11 cellular contexts compared by ENCODE assay signal in genomic region chr10:93071674-93072224, GRCh38. TPM values are rescaled to one million over a fixed set of nuclear protein-coding genes. Genes with fewer than 3 reads are reported as not detected.
DNase-seq lines count a peak whose midpoint lies in the region; ATAC-seq, FAIRE-seq and TF ChIP-seq lines count a peak whose summit lies in the region.
"Had no signal": no experiment of that assay in that cellular context is flagged by ENCODE, and none has a peak within 500 bp of the region (broad histone marks: within the 10 kb centered on the region; RNA-seq: fewer than 3 reads in every experiment).

No MANE protein-coding gene starts in this region.

- POLR2A ChIA-PET in GM12878 (lab: Charles Lee): no interaction called here

- H2AFZ ChIP-seq in GM12878 (ENCODE audit: control insufficient read depth, low read depth, low read length): no peak overlapping the region

- H3K4me2 ChIP-seq in GM12878 (ENCODE audit: control insufficient read depth, insufficient read depth): peak overlapping the region; percentile 26; the same call in 1 of the 2 replicates

- intact Hi-C loops in heart right ventricle (cut with DNase I): no loop called here
- intact Hi-C loops in Right ventricle myocardium inferior (cut with DNase I): no loop called here
- intact Hi-C loops in GM12878 (cut with micrococcal nuclease; ENCODE audit: unreplicated experiment): loop anchor here (10.0 kb wide), 2 partner anchors 187 to 433 kb away; no protein-coding TSS in a partner anchor

- CTCF ChIA-PET in GM12878 (lab: Yijun Ruan, JAX): no interaction called here

- no peaks in the 10 kb centered on the region for H3K79me2 ChIP-seq in GM12878 (ENCODE audit: control insufficient read depth, insufficient read depth, low read length)

- TF ChIP-seq RAD21 in GM12878 (IDR thresholded peaks at IDR 0.05; ENCODE audit: insufficient read depth, low read depth, low read length): no peak

- H3K36me3 ChIP-seq in heart right ventricle (no peaks in the 10 kb centered on the region), GM12878 (ENCODE audit: control insufficient read depth in 2 of 2, insufficient read depth in 2 of 2, low read length in 1 of 2) (no peaks in the 10 kb centered on the region), lung (ENCODE audit: control insufficient read depth in 2 of 2, insufficient read depth in 2 of 2, low read length in 2 of 2) (no peaks in the 10 kb centered on the region), upper lobe of left lung (no peaks in the 10 kb centered on the region)
- H3K36me3 ChIP-seq: MG63 had no signal

- no peak overlapping the region for H3K9ac ChIP-seq in GM12878 (ENCODE audit: control insufficient read depth, insufficient read depth, low read length)

- RAD21 ChIA-PET in GM12878 (lab: Charles Lee; ENCODE audit: unreplicated experiment): no interaction called here

- H3K27ac ChIP-seq in heart right ventricle (no peak overlapping the region), GM12878 (ENCODE audit: control insufficient read depth, insufficient read depth) (no peak overlapping the region), lung (ENCODE audit: low read depth in 1 of 2, low read length in 1 of 2) (no peak overlapping the region), upper lobe of left lung (no peak overlapping the region), foreskin keratinocyte (no peak overlapping the region)

- in situ Hi-C loops in GM12878 (cut with MboI): no loop called here

- TF ChIP-seq POLR2A in GM12878 (IDR thresholded peaks at IDR 0.05; ENCODE audit: low read depth, low read length) (no peak), upper lobe of left lung (IDR thresholded peaks at IDR 0.05) (no peak)

- no peak for FAIRE-seq in GM12878 (lab: Jason Lieb, UNC)
- FAIRE-seq: endometrium, G401.6 had no signal

- DNase-seq in heart right ventricle (peak in 1 of 2 donors; percentile 11), Right ventricle myocardium inferior (ENCODE audit: missing footprints) (no peak), GM12878 (ENCODE audit: low read depth, low spot score) (no peak), lung (ENCODE audit: low spot score) (no peak), upper lobe of left lung (peak; percentile 42 to 77), LoVo (ENCODE audit: low spot score) (no peak), foreskin keratinocyte (no peak)
- DNase-seq: MG63 had no signal

- TF ChIP-seq CTCF in heart right ventricle (IDR thresholded peaks at IDR 0.05) (no peak), GM12878 (IDR thresholded peaks at IDR 0.05 in 2 of 3, conservative IDR thresholded peaks at IDR 0.05 in 1 of 3; ENCODE audit: control insufficient read depth in 2 of 3, extremely low read depth in 1 of 3, insufficient read depth in 1 of 3, low read depth in 3 of 3, low read length in 3 of 3) (no peak), lung (IDR thresholded peaks at IDR 0.05; ENCODE audit: control extremely low read depth, extremely low read depth) (no peak), upper lobe of left lung (IDR thresholded peaks at IDR 0.05) (no peak), foreskin keratinocyte (conservative IDR thresholded peaks at IDR 0.05) (no peak)

- no peaks in the 10 kb centered on the region; the same call in 1 of the 2 replicates for H4K20me1 ChIP-seq in GM12878 (ENCODE audit: control insufficient read depth, insufficient read depth)

- peak in 1 of 8 donors; percentile 25 for ATAC-seq in heart right ventricle
- ATAC-seq in Right ventricle myocardium inferior: no peak
- ATAC-seq in GM12878: no peak
- no peak for ATAC-seq in lung (ENCODE audit: insufficient read depth, low FRiP score)
- ATAC-seq in upper lobe of left lung (ENCODE audit: low FRiP score in 2 of 2): peak; percentile 21 to 29
- no peak for ATAC-seq in GM21576 (IDR thresholded peaks at IDR 0.05; ENCODE audit: unreplicated experiment)
- no peak for ATAC-seq in foreskin keratinocyte

- H3K4me3 ChIP-seq in heart right ventricle: peak overlapping the region; percentile 10 to 55 (median 41)
- no peak overlapping the region for H3K4me3 ChIP-seq in GM12878
- H3K4me3 ChIP-seq in lung: peak overlapping the region; percentile 27
- H3K4me3 ChIP-seq in upper lobe of left lung: peak overlapping the region in 3 of 4 donors; percentile 37 to 49 (median 48)
- H3K4me3 ChIP-seq: MG63 had no signal

- H3K9me3 ChIP-seq in heart right ventricle (no peaks in the 10 kb centered on the region), GM12878 (replicated peaks; ENCODE audit: control insufficient read depth, insufficient read depth, low read length) (no peaks in the 10 kb centered on the region), lung (ENCODE audit: control insufficient read depth in 2 of 2, insufficient read depth in 1 of 2, low read length in 1 of 2) (peaks cover 0 to 10% of the 10 kb centered on the region in 2 donors), upper lobe of left lung (no peaks in the 10 kb centered on the region)
- H3K9me3 ChIP-seq: MG63 had no signal

- BruUV-seq in GM12878 (replicated peaks; lab: Mats Ljungman, UMichigan): no TSS peak

- SMC1A ChIA-PET in GM12878 (lab: Charles Lee; ENCODE audit: uncharacterized antibody, unreplicated experiment): no interaction called here

- no peak for TF ChIP-seq EP300 in GM12878 (IDR thresholded peaks at IDR 0.05; ENCODE audit: borderline replicate concordance in 1 of 2, control insufficient read depth in 1 of 2, low read depth in 2 of 2, low read length in 2 of 2)
- TF ChIP-seq EP300 in upper lobe of left lung (IDR thresholded peaks at IDR 0.05): no peak

- WGBS in heart right ventricle, 2 donors: 2 to 4% methylated on average over 37 of the region's 37 CpGs
- 21% methylated on average over 37 of the region's 37 CpGs for WGBS in GM12878 (ENCODE audit: insufficient coverage, insufficient replicate concordance, low lambda C conversion rate, missing lambda C conversion rate)
- 3 to 4% methylated on average over 36 to 37 of the region's 37 CpGs for WGBS in lung, 2 donors
- WGBS in upper lobe of left lung, 2 donors: 3% methylated on average over 6 to 36 of the region's 37 CpGs

- H3K4me1 ChIP-seq in heart right ventricle (peaks cover 9 to 51% (median 48%) of the 10 kb centered on the region in 9 donors), GM12878 (ENCODE audit: control insufficient read depth, insufficient read depth, low read length) (peaks cover 18% of the 10 kb centered on the region), lung (ENCODE audit: control insufficient read depth in 2 of 2, insufficient read depth in 2 of 2, low read length in 2 of 2) (peaks cover 0 to 30% of the 10 kb centered on the region in 2 donors), upper lobe of left lung (peaks cover 38 to 61% (median 46%) of the 10 kb centered on the region in 4 donors), foreskin keratinocyte (no peaks in the 10 kb centered on the region)

- peaks cover 30 to 100% (median 97%) of the 10 kb centered on the region in 7 donors for H3K27me3 ChIP-seq in heart right ventricle
- peaks cover 32 to 47% of the 10 kb centered on the region in 2 experiments for H3K27me3 ChIP-seq in GM12878 (replicated peaks in 1 of 2; ENCODE audit: control insufficient read depth in 2 of 2, insufficient read depth in 2 of 2, low read length in 1 of 2)
- peaks cover 9% of the 10 kb centered on the region for H3K27me3 ChIP-seq in lung (ENCODE audit: control insufficient read depth, insufficient read depth)
- H3K27me3 ChIP-seq in upper lobe of left lung: peaks cover 0 to 54% (median 38%) of the 10 kb centered on the region in 4 donors
- H3K27me3 ChIP-seq in foreskin keratinocyte: peaks cover 98% of the 10 kb centered on the region

RNA-seq across cellular contexts. Expression of gene CYP26A1, which starts 1.9 kb away (rescaled TPM):
- total RNA-seq in heart right ventricle (not detected), Right ventricle myocardium inferior (not detected), GM12878 (2014; rRNA removed) (not detected in 2 replicates), GM12878 (2014; rRNA removed; fragmentation: Illumina TruSeq; extraction: Trizol) (not detected in 2 replicates), GM12878 (2021) (not detected in 2 replicates), lung (not detected), upper lobe of left lung (not detected), foreskin keratinocyte (not detected in 2 replicates)
- polyA plus RNA-seq in heart right ventricle (not detected), GM12878 (2011; rRNA removed) (not detected in 2 replicates), GM12878 (2014; fragmentation: Illumina TruSeq; extraction: Trizol) (not detected in 2 replicates), GM12878 (2014; fragmentation: Nextera tagmentation; extraction: Ambion mirVana) (not detected), GM12878 (2014; rRNA removed) (not detected in 2 replicates), GM12878 (2016; fragmentation: Nextera tagmentation; extraction: Ambion mirVana) (not detected), lung (under 1 TPM; 0.02 to 0.08 TPM), foreskin keratinocyte (not detected in 2 replicates)
- not detected in 2 replicates for total RNA-seq in GM12878 (2013; cell fraction: nucleolus; rRNA removed)
- not detected for polyA plus RNA-seq in GM12878 (2011; ENCODE audit: low read depth)
- polyA plus RNA-seq in GM12878 (2011; cell fraction: cytosol; rRNA removed): 0.01 TPM in 1 of 2 replicates, not detected in the other
- polyA plus RNA-seq in GM12878 (2011; cell fraction: nucleus; rRNA removed): not detected in 2 replicates
- 0.10 TPM in 1 of 2 replicates, not detected in the other for polyA plus RNA-seq in GM12878 (2012)
- polyA minus RNA-seq in GM12878 (2011; rRNA and poly(A)+ RNA removed): not detected in 2 replicates
- polyA minus RNA-seq in GM12878 (2011; cell fraction: cytosol; rRNA and poly(A)+ RNA removed): not detected in 2 replicates
- not detected in 2 replicates for polyA minus RNA-seq in GM12878 (2011; cell fraction: nucleus; rRNA and poly(A)+ RNA removed)

RNA-seq across cellular contexts. Expression of gene CYP26C1, which starts 11.2 kb away (rescaled TPM):
- total RNA-seq in heart right ventricle (under 1 TPM in 2 of 10 donors, not detected in 8; 0.08 to 0.15 TPM), Right ventricle myocardium inferior (0.05 TPM), GM12878 (2014; rRNA removed) (under 0.01 and 0.05 TPM in 2 replicates), GM12878 (2014; rRNA removed; fragmentation: Illumina TruSeq; extraction: Trizol) (not detected in 2 replicates), GM12878 (2021) (0.08 TPM in 1 of 2 replicates, not detected in the other), lung (under 1 TPM in 1 of 2 donors, not detected in 1; 0.77 TPM), upper lobe of left lung (under 1 TPM in 5 of 6 donors, not detected in 1; 0.22 to 0.46 (median 0.37) TPM), foreskin keratinocyte (not detected in 2 replicates)
- polyA plus RNA-seq in heart right ventricle (not detected), GM12878 (2011; rRNA removed) (not detected in 2 replicates), GM12878 (2014; fragmentation: Illumina TruSeq; extraction: Trizol) (not detected in 2 replicates), GM12878 (2014; fragmentation: Nextera tagmentation; extraction: Ambion mirVana) (not detected), GM12878 (2014; rRNA removed) (not detected in 2 replicates), GM12878 (2016; fragmentation: Nextera tagmentation; extraction: Ambion mirVana) (not detected), lung (under 1 TPM; 0.02 to 0.06 TPM), foreskin keratinocyte (not detected in 2 replicates)
- total RNA-seq in GM12878 (2013; cell fraction: nucleolus; rRNA removed): 0.24 TPM in 1 of 2 replicates, not detected in the other
- polyA plus RNA-seq in GM12878 (2011; ENCODE audit: low read depth): not detected
- polyA plus RNA-seq in GM12878 (2011; cell fraction: cytosol; rRNA removed): not detected in 2 replicates
- 0.07 TPM in 1 of 2 replicates, not detected in the other for polyA plus RNA-seq in GM12878 (2011; cell fraction: nucleus; rRNA removed)
- polyA plus RNA-seq in GM12878 (2012): not detected in 2 replicates
- polyA minus RNA-seq in GM12878 (2011; rRNA and poly(A)+ RNA removed): 0.05 TPM in 1 of 2 replicates, not detected in the other
- not detected in 2 replicates for polyA minus RNA-seq in GM12878 (2011; cell fraction: cytosol; rRNA and poly(A)+ RNA removed)
- polyA minus RNA-seq in GM12878 (2011; cell fraction: nucleus; rRNA and poly(A)+ RNA removed): 0.24 and 0.48 TPM in 2 replicates

Comparison
In these comparisons a context has a peak if more than half of its experiments do, and no peak if none do; other contexts are left out.
1. ATAC-seq: peak in upper lobe of left lung (2 of 2); none in Right ventricle myocardium inferior (single experiment), GM12878 (single experiment), lung (single experiment), GM21576 (single experiment) and foreskin keratinocyte (single experiment).
2. DNase-seq: peak in upper lobe of left lung (2 of 2); none in Right ventricle myocardium inferior (single experiment), GM12878 (single experiment), lung (single experiment), LoVo (single experiment) and foreskin keratinocyte (0 of 2).